In the genomic region with DNA sequence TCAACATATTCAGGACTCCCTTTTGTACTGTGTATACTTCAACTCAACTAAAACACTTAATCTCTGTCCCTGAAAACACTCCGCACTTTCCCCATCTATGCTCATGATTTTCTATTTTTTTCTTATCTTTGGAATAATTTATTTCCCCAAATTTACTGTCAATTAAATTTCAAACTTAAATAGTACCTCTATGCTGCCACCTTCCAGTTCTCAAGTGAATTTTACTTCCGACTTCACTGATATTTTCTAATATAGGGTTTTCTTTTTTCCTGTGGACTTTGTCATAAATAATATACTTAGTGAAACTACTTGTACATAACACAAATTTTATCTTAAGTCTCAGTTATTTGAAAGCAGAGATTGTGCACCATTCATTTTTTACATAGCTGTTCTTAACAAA, we compare ENCODE assay signal across 31 cellular contexts.
DNase-seq lines count a peak whose midpoint lies in the region; TF ChIP-seq lines count a peak whose summit lies in the region.
"Had no signal": no experiment of that assay in that cellular context is flagged by ENCODE, and none has a peak within 500 bp of the region (broad histone marks: within the 10 kb centered on the region; RNA-seq: fewer than 3 reads in every experiment).

No MANE protein-coding gene starts in this region.

- H3K4ac ChIP-seq in H9 (ENCODE audit: low read depth, low read length) = no peak overlapping the region

- no peak overlapping the region for H3K23ac ChIP-seq in H9 (ENCODE audit: insufficient read length, low read depth, low read length)

- TF ChIP-seq CTCF in AG04450 (IDR thresholded peaks at IDR 0.05; ENCODE audit: low read depth, low read length) (peak; percentile 34), H9 (conservative IDR thresholded peaks at IDR 0.05) (peak; percentile 22; the same call in 1 of the 3 replicates), VCaP (conservative IDR thresholded peaks at IDR 0.05) (peak; percentile 53), fibroblast of villous mesenchyme (IDR thresholded peaks at IDR 0.05; ENCODE audit: insufficient read depth, low read depth, low read length) (no peak), adrenal gland (IDR thresholded peaks at IDR 0.05) (no peak)

- no peak overlapping the region for H3K18ac ChIP-seq in H9 (ENCODE audit: insufficient read length, low read depth, low read length)

- H4K8ac ChIP-seq in H9 (replicated peaks; ENCODE audit: insufficient read length, low read depth, low read length) = no peak overlapping the region

- H4K5ac ChIP-seq in H9 (ENCODE audit: insufficient read length, low read depth, low read length) = no peak overlapping the region

- no peak overlapping the region for H4K91ac ChIP-seq in H9 (ENCODE audit: insufficient read length, low read depth, low read length)

- H3K23me2 ChIP-seq in H9 (ENCODE audit: insufficient read length, low read depth, low read length, poor library complexity, severe bottlenecking) = no peaks in the 10 kb centered on the region

- no peaks in the 10 kb centered on the region for H3K27me3 Mint-ChIP-seq in H9 (ENCODE audit: low read depth)
- H3K27me3 Mint-ChIP-seq: dendritic cell treated with granulocyte-macrophage colony-stimulating factor and Interleukin-4, amounts not matched to agents 40 ng/mL and 50 ng/mL, for 4 days; naive thymus-derived CD4-positive, alpha-beta T cell; progenitor cell of endocrine pancreas; stimulated activated naive CD8-positive, alpha-beta T cell treated with anti-CD3 and anti-CD28 coated beads, Interleukin-15, amount 100 ng/mL, for 72 hours had no signal

- no peak overlapping the region for H3T11ph ChIP-seq in H9 (ENCODE audit: low read length)

- no peak for DNase-seq in AG04450 (ENCODE audit: low read depth, low spot score)
- no peak for DNase-seq in H9
- DNase-seq in fibroblast of villous mesenchyme (ENCODE audit: low read depth) = peak; percentile 6
- DNase-seq in NCI-H1105 treated with DMSO at 0.1 percent for 48 hours (lab: John Stamatoyannopoulos, UW) = no peak
- no peak for DNase-seq in NCI-H2171 treated with DMSO at 0.1 percent for 48 hours (lab: John Stamatoyannopoulos, UW)
- DNase-seq in adrenal gland = no peak
- DNase-seq: activated CD4-positive, alpha-beta T cell treated with anti-CD3 and anti-CD28 coated beads for 4 hours; activated CD8-positive, alpha-beta memory T cell treated with anti-CD3 and anti-CD28 coated beads for 24 hours; activated gamma-delta T cell treated with Interleukin-2 at 50 U/mL for 16 hours; C1 segment of cervical spinal cord; Caco-2; central memory CD4-positive, alpha-beta T cell; DMS79 treated with DMSO at 0.1 percent for 48 hours; endodermal cell; hippocampal formation; lower lobe of right lung; midbrain; naive thymus-derived CD4-positive, alpha-beta T cell; NCI-H1092 treated with DMSO at 0.1 percent for 48 hours; NCI-H187 treated with DMSO at 0.1 percent for 48 hours; NCI-H524 treated with DMSO at 0.1 percent for 48 hours; right lobe of liver; SHP77; stimulated activated CD8-positive, alpha-beta memory T cell treated with anti-CD3 and anti-CD28 coated beads, Interleukin-4, amount 100 ng/mL, for 48 hours; stimulated activated naive CD8-positive, alpha-beta T cell treated with anti-CD3 and anti-CD28 coated beads, Interleukin-15, amount 100 ng/mL, for 72 hours; WERI-Rb-1 had no signal

- H2AK5ac ChIP-seq in H9 (ENCODE audit: insufficient read length, low read length) = no peak overlapping the region

- H3K56ac ChIP-seq in H9 (ENCODE audit: insufficient read length, low read depth, low read length) = no peak overlapping the region

- H3K4me1 ChIP-seq in H9 (ENCODE audit: insufficient read depth, low read length) = no peaks in the 10 kb centered on the region
- H3K4me1 ChIP-seq in adrenal gland (replicated peaks in 1 of 2) = no peaks in the 10 kb centered on the region
- H3K4me1 ChIP-seq: Caco-2, lower lobe of right lung, right lobe of liver had no signal

- peaks cover 3 to 4% of the 10 kb centered on the region in 2 experiments; a peak in 3 of 4 replicates for H3K4me1 Mint-ChIP-seq in H9
- H3K4me1 Mint-ChIP-seq: endodermal cell; naive thymus-derived CD4-positive, alpha-beta T cell; stimulated activated naive CD8-positive, alpha-beta T cell treated with anti-CD3 and anti-CD28 coated beads, Interleukin-15, amount 100 ng/mL, for 72 hours had no signal

- H3K36me3 Mint-ChIP-seq in H9 (ENCODE audit: insufficient read depth in 1 of 3, low read depth in 3 of 3) = no peaks in the 10 kb centered on the region; a peak in 1 of 7 replicates
- H3K36me3 Mint-ChIP-seq: naive thymus-derived CD4-positive, alpha-beta T cell had no signal

- intact Hi-C loops in adrenal gland (cut with DNase I) = no loop called here

- H3K79me2 ChIP-seq in H9 (ENCODE audit: insufficient read depth, low read length) = no peaks in the 10 kb centered on the region

- H2BK5ac ChIP-seq in H9 (ENCODE audit: insufficient read length, low read length) = no peak overlapping the region

- POLR2A ChIA-PET in AG04450 (lab: Yijun Ruan, JAX) = no interaction called here

- H2BK12ac ChIP-seq in H9 (ENCODE audit: insufficient read length, low read depth, low read length) = no peak overlapping the region

- CTCF ChIA-PET in AG04450 (lab: Charles Lee) = interaction anchor here (0.6 to 1.9 kb wide), 3 partner anchors 65 to 514 kb away, joined by 3 to 4 read pairs (median 3); no protein-coding TSS in a partner anchor

- no peaks in the 10 kb centered on the region for H3K36me3 ChIP-seq in adrenal gland (replicated peaks in 1 of 2)
- H3K36me3 ChIP-seq: lower lobe of right lung, neutrophil, right lobe of liver, thoracic aorta, WERI-Rb-1 had no signal

- H3K4me3 ChIP-seq in AG04450 (ENCODE audit: low read depth, low read length) = no peak overlapping the region
- no peak overlapping the region for H3K4me3 ChIP-seq in fibroblast of villous mesenchyme (ENCODE audit: low read depth, low read length)
- no peak overlapping the region for H3K4me3 ChIP-seq in adrenal gland
- H3K4me3 ChIP-seq: lower lobe of right lung, right lobe of liver, thoracic aorta had no signal

- no CpG with 5 or more reads among the region's 2 CpGs for WGBS in H9 (ENCODE audit: extremely low coverage, insufficient read length, low lambda C conversion rate)
- WGBS in adrenal gland, 4 donors = 53 to 68% (median 61%) methylated on average over 2 of the region's 2 CpGs; no CpG with 5 or more reads in 1 of the 4 donors

- H3K9me3 ChIP-seq in AG04450 (ENCODE audit: control insufficient read depth, insufficient read depth, low read length) (no peaks in the 10 kb centered on the region), H9 (ENCODE audit: control insufficient read depth, low read depth, low read length) (no peaks in the 10 kb centered on the region), adrenal gland (replicated peaks in 1 of 3) (no peaks in the 10 kb centered on the region)
- H3K9me3 ChIP-seq: Caco-2, lower lobe of right lung, neutrophil, right lobe of liver, thoracic aorta had no signal

- no peak overlapping the region for H2BK20ac ChIP-seq in H9 (ENCODE audit: low read depth, low read length, poor library complexity, severe bottlenecking)

- H3K27me3 ChIP-seq in AG04450 (ENCODE audit: control insufficient read depth, insufficient read depth, low read length) = no peaks in the 10 kb centered on the region
- no peaks in the 10 kb centered on the region for H3K27me3 ChIP-seq in H9 (ENCODE audit: insufficient read depth, low read length)
- H3K27me3 ChIP-seq in adrenal gland = no peaks in the 10 kb centered on the region
- H3K27me3 ChIP-seq: neutrophil, right lobe of liver had no signal

- H2AFZ ChIP-seq in H9 (ENCODE audit: low read length) = no peak overlapping the region

- H2BK15ac ChIP-seq in H9 (ENCODE audit: low read depth, low read length) = no peak overlapping the region

- H3K4me3 Mint-ChIP-seq in H9 = no peak overlapping the region
- H3K4me3 Mint-ChIP-seq: dendritic cell treated with granulocyte-macrophage colony-stimulating factor and Interleukin-4, amounts not matched to agents 40 ng/mL and 50 ng/mL, for 4 days; endodermal cell; naive thymus-derived CD4-positive, alpha-beta T cell; stimulated activated naive CD8-positive, alpha-beta T cell treated with anti-CD3 and anti-CD28 coated beads, Interleukin-15, amount 100 ng/mL, for 72 hours had no signal

- no peak overlapping the region for H3K14ac ChIP-seq in H9 (ENCODE audit: insufficient read depth, low read length)

- no peak overlapping the region for H3K27ac ChIP-seq in AG04450 (ENCODE audit: low read depth, low read length)
- no peak overlapping the region for H3K27ac ChIP-seq in H9 (ENCODE audit: insufficient read length, low read depth, low read length)
- H3K27ac ChIP-seq in VCaP = no peak overlapping the region
- no peak overlapping the region for H3K27ac ChIP-seq in adrenal gland
- H3K27ac ChIP-seq: lower lobe of right lung, neutrophil, right lobe of liver, thoracic aorta, WERI-Rb-1 had no signal

- no peak overlapping the region for H3K4me2 ChIP-seq in H9 (ENCODE audit: insufficient read depth, insufficient read length, low read length)

- H3K79me1 ChIP-seq in H9 (ENCODE audit: insufficient read depth, low read depth, low read length, poor library complexity, severe bottlenecking) = no peaks in the 10 kb centered on the region

- no peak overlapping the region for H3K9ac ChIP-seq in H9 (ENCODE audit: extremely low read depth, insufficient read length, low read length)

- H3K9me3 Mint-ChIP-seq in H9 = no peaks in the 10 kb centered on the region
- H3K9me3 Mint-ChIP-seq: dendritic cell treated with granulocyte-macrophage colony-stimulating factor and Interleukin-4, amounts not matched to agents 40 ng/mL and 50 ng/mL, for 4 days; endodermal cell; stimulated activated naive CD8-positive, alpha-beta T cell treated with anti-CD3 and anti-CD28 coated beads, Interleukin-15, amount 100 ng/mL, for 72 hours had no signal

- no peaks in the 10 kb centered on the region for H4K20me1 ChIP-seq in H9 (ENCODE audit: control insufficient read depth, insufficient read depth, insufficient read length)

- TF ChIP-seq POLR2A in adrenal gland (IDR thresholded peaks at IDR 0.05) = no peak

- no peak overlapping the region for H3K27ac Mint-ChIP-seq in H9
- H3K27ac Mint-ChIP-seq: dendritic cell treated with granulocyte-macrophage colony-stimulating factor and Interleukin-4, amounts not matched to agents 40 ng/mL and 50 ng/mL, for 4 days; endodermal cell; naive thymus-derived CD4-positive, alpha-beta T cell; progenitor cell of endocrine pancreas; stimulated activated naive CD8-positive, alpha-beta T cell treated with anti-CD3 and anti-CD28 coated beads, Interleukin-15, amount 100 ng/mL, for 72 hours had no signal

- H2BK120ac ChIP-seq in H9 (ENCODE audit: low read depth, low read length, poor library complexity, severe bottlenecking) = no peak overlapping the region

Comparison
In these comparisons a context has a peak if more than half of its experiments do, and no peak if none do; other contexts are left out.
1. CTCF ChIP-seq: peak in AG04450 (single experiment), H9 (single experiment) and VCaP (single experiment); none in fibroblast of villous mesenchyme (single experiment) and adrenal gland (0 of 6).